Comparison of ENCODE assay signal across 17 cellular contexts in genomic region chr11:65058419-65059054, GRCh38. TPM values are rescaled to one million over a fixed set of nuclear protein-coding genes. Genes with fewer than 3 reads are reported as not detected.
A peak's percentile ranks its signal among the peaks of the same experiment; 100 is the strongest.
DNase-seq lines count a peak whose midpoint lies in the region; ATAC-seq, FAIRE-seq and TF ChIP-seq lines count a peak whose summit lies in the region.
"Had no signal": no experiment of that assay in that cellular context is flagged by ENCODE, and none has a peak within 500 bp of the region (broad histone marks: within the 10 kb centered on the region; RNA-seq: fewer than 3 reads in every experiment).

A gene with protein sequence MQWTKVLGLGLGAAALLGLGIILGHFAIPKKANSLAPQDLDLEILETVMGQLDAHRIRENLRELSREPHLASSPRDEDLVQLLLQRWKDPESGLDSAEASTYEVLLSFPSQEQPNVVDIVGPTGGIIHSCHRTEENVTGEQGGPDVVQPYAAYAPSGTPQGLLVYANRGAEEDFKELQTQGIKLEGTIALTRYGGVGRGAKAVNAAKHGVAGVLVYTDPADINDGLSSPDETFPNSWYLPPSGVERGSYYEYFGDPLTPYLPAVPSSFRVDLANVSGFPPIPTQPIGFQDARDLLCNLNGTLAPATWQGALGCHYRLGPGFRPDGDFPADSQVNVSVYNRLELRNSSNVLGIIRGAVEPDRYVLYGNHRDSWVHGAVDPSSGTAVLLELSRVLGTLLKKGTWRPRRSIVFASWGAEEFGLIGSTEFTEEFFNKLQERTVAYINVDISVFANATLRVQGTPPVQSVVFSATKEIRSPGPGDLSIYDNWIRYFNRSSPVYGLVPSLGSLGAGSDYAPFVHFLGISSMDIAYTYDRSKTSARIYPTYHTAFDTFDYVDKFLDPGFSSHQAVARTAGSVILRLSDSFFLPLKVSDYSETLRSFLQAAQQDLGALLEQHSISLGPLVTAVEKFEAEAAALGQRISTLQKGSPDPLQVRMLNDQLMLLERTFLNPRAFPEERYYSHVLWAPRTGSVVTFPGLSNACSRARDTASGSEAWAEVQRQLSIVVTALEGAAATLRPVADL (minus strand): TSS chr11:65058553. CDS start chr11:65058521, 32 bp downstream.

- FAIRE-seq in D721Med (lab: Jason Lieb, UNC): no peak
- FAIRE-seq: H54, keratinocyte had no signal

- no peaks in the 10 kb centered on the region for H3K79me1 ChIP-seq in IMR-90 (ENCODE audit: low read depth in 1 of 2, low read length in 2 of 2)

- H4K91ac ChIP-seq in IMR-90 (ENCODE audit: insufficient read depth, low read depth, low read length): no peak within 1 kb of the TSS

- WGBS in IMR-90 (ENCODE audit: extremely low coverage in 2 of 2, insufficient read length in 1 of 2), 2 experiments: 30% methylated on average over 2 of the region's 8 CpGs; no CpG with 5 or more reads in 1 of the 2 experiments
- WGBS in sigmoid colon, 2 donors: 57 to 82% methylated on average over 8 of the region's 8 CpGs

- dilution Hi-C loops in IMR-90 (cut with HindIII; ENCODE audit: low sequenced_read_pairs, unreplicated experiment): no loop called here

- no peaks in the 10 kb centered on the region for H3K9me3 ChIP-seq in IMR-90 (ENCODE audit: control insufficient read depth, insufficient read depth, low read length)
- no peaks in the 10 kb centered on the region for H3K9me3 ChIP-seq in sigmoid colon
- H3K9me3 ChIP-seq: SJCRH30, stomach had no signal

- BruUV-seq in IMR-90 (replicated peaks; lab: Mats Ljungman, UMichigan): no TSS peak

- H2BK120ac ChIP-seq in IMR-90 (ENCODE audit: low read depth, low read length): no peak within 1 kb of the TSS

- TF ChIP-seq CTCF in IMR-90 (conservative IDR thresholded peaks at IDR 0.05; ENCODE audit: low read depth, low read length) (no peak), sigmoid colon (IDR thresholded peaks at IDR 0.05) (no peak), D721Med (IDR thresholded peaks at IDR 0.05; ENCODE audit: insufficient read depth, missing control alignments) (no peak)

- no peak within 1 kb of the TSS for H4K8ac ChIP-seq in IMR-90 (ENCODE audit: low read depth in 2 of 2, low read length in 2 of 2)

- H2BK5ac ChIP-seq in IMR-90 (ENCODE audit: low read depth, low read length, poor library complexity, severe bottlenecking): no peak within 1 kb of the TSS

- no peaks in the 10 kb centered on the region for H3K36me3 Mint-ChIP-seq in activated T-helper 1 cell treated with anti-CD3 and anti-CD28 coated beads, Interleukin-12 subunit alpha, Interleukin-12 subunit beta, Interleukin-2, Interleukin-4 antibody, amounts not matched to agents 30 ng/mL and 10 ng/mL and 1 ng/mL, durations not matched to agents 14 hours and 24 hours and 36 hours (ENCODE audit: low read depth)
- H3K36me3 Mint-ChIP-seq: CD8-positive, alpha-beta T cell had no signal

- no peak for TF ChIP-seq EP300 in sigmoid colon (IDR thresholded peaks at IDR 0.05)

- H3K27ac ChIP-seq in IMR-90 (ENCODE audit: insufficient read depth, low read length): no peak within 1 kb of the TSS
- no peak within 1 kb of the TSS for H3K27ac ChIP-seq in sigmoid colon
- H3K27ac ChIP-seq: SJCRH30, stomach had no signal

- H3K4me2 ChIP-seq in IMR-90 (ENCODE audit: low read depth, low read length): no peak within 1 kb of the TSS

- peaks cover 5% of the 10 kb centered on the region; the same call in 1 of the 2 replicates for H3K9me1 ChIP-seq in IMR-90 (ENCODE audit: insufficient read depth, low read length)

- no peak within 1 kb of the TSS for H2BK20ac ChIP-seq in IMR-90 (ENCODE audit: low read depth, low read length)

- H2AFZ ChIP-seq in IMR-90 (replicated peaks; ENCODE audit: low read length, poor library complexity): no peak within 1 kb of the TSS

- H2AK5ac ChIP-seq in IMR-90 (ENCODE audit: low read depth, low read length): no peak within 1 kb of the TSS

- ATAC-seq in IMR-90 (ENCODE audit: low read depth): no peak
- ATAC-seq in left colon: peak; percentile 79
- ATAC-seq in HG02798 (IDR thresholded peaks at IDR 0.05; ENCODE audit: poor library complexity, unreplicated experiment): no peak
- no peak for ATAC-seq in HG03565 (IDR thresholded peaks at IDR 0.05; ENCODE audit: unreplicated experiment)
- ATAC-seq: CD8-positive, alpha-beta T cell had no signal

- no peak for TF ChIP-seq RAD21 in IMR-90 (IDR thresholded peaks at IDR 0.05; ENCODE audit: low read length)

- CTCF ChIA-PET in IMR-90 (lab: Yijun Ruan, JAX): interaction anchor here (0.8 to 1.0 kb wide), 3 partner anchors 13 to 18 kb away, joined by 3 to 8 read pairs (median 3); no protein-coding TSS in a partner anchor

- H3K23ac ChIP-seq in IMR-90 (ENCODE audit: low read depth, low read length): no peak within 1 kb of the TSS; the same call in 1 of the 2 replicates

- H4K20me1 ChIP-seq in IMR-90 (ENCODE audit: insufficient read depth, low read length): no peaks in the 10 kb centered on the region

- peaks cover 26% of the 10 kb centered on the region for H3K4me1 Mint-ChIP-seq in activated T-helper 1 cell treated with anti-CD3 and anti-CD28 coated beads, Interleukin-12 subunit alpha, Interleukin-12 subunit beta, Interleukin-2, Interleukin-4 antibody, amounts not matched to agents 30 ng/mL and 10 ng/mL and 1 ng/mL, durations not matched to agents 14 hours and 24 hours and 36 hours (ENCODE audit: low read depth)
- H3K4me1 Mint-ChIP-seq: nephron had no signal

- POLR2A ChIA-PET in IMR-90 (lab: Charles Lee; ENCODE audit: unreplicated experiment): no interaction called here

- no peak within 1 kb of the TSS for H4K5ac ChIP-seq in IMR-90 (ENCODE audit: low read depth, low read length)

- no peak within 1 kb of the TSS for H3K27ac Mint-ChIP-seq in activated T-helper 1 cell treated with anti-CD3 and anti-CD28 coated beads, Interleukin-12 subunit alpha, Interleukin-12 subunit beta, Interleukin-2, Interleukin-4 antibody, amounts not matched to agents 30 ng/mL and 10 ng/mL and 1 ng/mL, durations not matched to agents 14 hours and 24 hours and 36 hours
- H3K27ac Mint-ChIP-seq: CD8-positive, alpha-beta T cell; nephron had no signal

- DNase-seq in IMR-90 (no peak), left colon (peak in 1 of 2 donors; percentile 37), sigmoid colon (no peak), amniotic stem cell (lab: John Stamatoyannopoulos, UW) (no peak), D721Med (ENCODE audit: insufficient read length, low spot score) (no peak)
- DNase-seq in activated T-helper 1 cell treated with anti-CD3 and anti-CD28 coated beads, Interleukin-12 subunit alpha, Interleukin-12 subunit beta, Interleukin-2, Interleukin-4 antibody, amounts not matched to agents 30 ng/mL and 10 ng/mL and 1 ng/mL, durations not matched to agents 14 hours and 24 hours and 36 hours (ENCODE audit: low spot score): no peak
- DNase-seq: CD8-positive, alpha-beta T cell; effector memory CD4-positive, alpha-beta T cell; NCI-H2029; SJCRH30; stomach had no signal

- H3K4me1 ChIP-seq in IMR-90 (ENCODE audit: control insufficient read depth, insufficient read depth, low read length) (no peaks in the 10 kb centered on the region), sigmoid colon (no peaks in the 10 kb centered on the region)
- H3K4me1 ChIP-seq: SJCRH30, stomach had no signal

- peak within 1 kb of the TSS; percentile 37 for H2AK9ac ChIP-seq in IMR-90 (replicated peaks; ENCODE audit: low read depth, low read length, poor library complexity)

- no peak within 1 kb of the TSS for H3K9ac ChIP-seq in IMR-90 (ENCODE audit: low read depth, low read length)

- intact Hi-C loops in IMR-90 (cut with micrococcal nuclease) (no loop called here), left colon (cut with DNase I, micrococcal nuclease) (no loop called here), sigmoid colon (cut with DNase I) (no loop called here)
- intact Hi-C loops in activated T-helper 1 cell treated with anti-CD3 and anti-CD28 coated beads, Interleukin-12 subunit alpha, Interleukin-12 subunit beta, Interleukin-2, Interleukin-4 antibody, amounts not matched to agents 30 ng/mL and 10 ng/mL and 1 ng/mL, durations not matched to agents 14 hours and 24 hours and 36 hours (cut with micrococcal nuclease): no loop called here

- H3K27me3 Mint-ChIP-seq in activated T-helper 1 cell treated with anti-CD3 and anti-CD28 coated beads, Interleukin-12 subunit alpha, Interleukin-12 subunit beta, Interleukin-2, Interleukin-4 antibody, amounts not matched to agents 30 ng/mL and 10 ng/mL and 1 ng/mL, durations not matched to agents 14 hours and 24 hours and 36 hours (ENCODE audit: insufficient read depth): peaks cover 5% of the 10 kb centered on the region

- H3K9me3 Mint-ChIP-seq in activated T-helper 1 cell treated with anti-CD3 and anti-CD28 coated beads, Interleukin-12 subunit alpha, Interleukin-12 subunit beta, Interleukin-2, Interleukin-4 antibody, amounts not matched to agents 30 ng/mL and 10 ng/mL and 1 ng/mL, durations not matched to agents 14 hours and 24 hours and 36 hours: no peaks in the 10 kb centered on the region
- H3K9me3 Mint-ChIP-seq: CD8-positive, alpha-beta T cell; nephron had no signal

- H3K4ac ChIP-seq in IMR-90 (ENCODE audit: low read depth, low read length): no peak within 1 kb of the TSS

- no peak within 1 kb of the TSS for H3K14ac ChIP-seq in IMR-90 (replicated peaks; ENCODE audit: low read depth, low read length)

- TF ChIP-seq POLR2A in IMR-90 (IDR thresholded peaks at IDR 0.05; ENCODE audit: low read depth, low read length) (no peak), sigmoid colon (IDR thresholded peaks at IDR 0.05) (no peak)

- in situ Hi-C loops in IMR-90 (cut with MboI; ENCODE audit: low sequenced_read_pairs): no loop called here

- no peak within 1 kb of the TSS for H3K18ac ChIP-seq in IMR-90 (ENCODE audit: low read depth, low read length)

- H3K27me3 ChIP-seq in IMR-90 (ENCODE audit: control insufficient read depth, insufficient read depth, low read length): peaks cover 25% of the 10 kb centered on the region; the same call in 1 of the 2 replicates
- no peaks in the 10 kb centered on the region for H3K27me3 ChIP-seq in sigmoid colon
- H3K27me3 ChIP-seq: SJCRH30 had no signal

- H3K36me3 ChIP-seq in IMR-90 (ENCODE audit: control insufficient read depth, insufficient read depth, low read length): no peaks in the 10 kb centered on the region
- H3K36me3 ChIP-seq in sigmoid colon: no peaks in the 10 kb centered on the region
- H3K36me3 ChIP-seq: SJCRH30, stomach had no signal

- no peak within 1 kb of the TSS for H3K56ac ChIP-seq in IMR-90 (ENCODE audit: extremely low read depth, insufficient read depth, low read length)

- no peak within 1 kb of the TSS for H3K4me3 Mint-ChIP-seq in activated T-helper 1 cell treated with anti-CD3 and anti-CD28 coated beads, Interleukin-12 subunit alpha, Interleukin-12 subunit beta, Interleukin-2, Interleukin-4 antibody, amounts not matched to agents 30 ng/mL and 10 ng/mL and 1 ng/mL, durations not matched to agents 14 hours and 24 hours and 36 hours
- H3K4me3 Mint-ChIP-seq: CD8-positive, alpha-beta T cell; nephron had no signal

- H3K4me3 ChIP-seq in IMR-90 (ENCODE audit: insufficient read depth, low read depth, low read length): no peak within 1 kb of the TSS
- H3K4me3 ChIP-seq in sigmoid colon: no peak within 1 kb of the TSS
- H3K4me3 ChIP-seq: SJCRH30, stomach had no signal

- H2BK15ac ChIP-seq in IMR-90 (ENCODE audit: low read depth, low read length): no peak within 1 kb of the TSS

RNA-seq across cellular contexts. Expression of the gene that starts here (rescaled TPM):
- total RNA-seq in IMR-90 (2012; rRNA removed) (2.8 and 3.8 TPM in 2 replicates), left colon (10 to 100 TPM in 1 of 2 donors, 1 to 10 TPM in 1; 7.8 to 34.1 TPM), sigmoid colon (10 to 100 TPM; 29.9 to 73.1 (median 46.2) TPM)
- polyA plus RNA-seq in IMR-90 (2012; rRNA removed) (5.8 and 6.3 TPM in 2 replicates), sigmoid colon (10 to 100 TPM in 2 of 3 donors, 1 to 10 TPM in 1; 8.8 to 26.4 (median 16.2) TPM)
- polyA plus RNA-seq in IMR-90 (2012; cell fraction: cytosol; rRNA removed): 6.2 and 7.2 TPM in 2 replicates
- 6.6 and 13.2 TPM in 2 replicates for polyA plus RNA-seq in IMR-90 (2012; cell fraction: nucleus; rRNA removed; ENCODE audit: low replicate concordance)
- total RNA-seq in activated T-helper 1 cell treated with anti-CD3 and anti-CD28 coated beads, Interleukin-12 subunit alpha, Interleukin-12 subunit beta, Interleukin-2, Interleukin-4 antibody, amounts not matched to agents 30 ng/mL and 10 ng/mL and 1 ng/mL, durations not matched to agents 14 hours and 24 hours and 36 hours: 11.5 and 12.7 TPM in 2 replicates
- total RNA-seq: LHCN-M2, SJCRH30 had no signal
